ENCODE assay signal across 2 cellular contexts in the genomic region with DNA sequence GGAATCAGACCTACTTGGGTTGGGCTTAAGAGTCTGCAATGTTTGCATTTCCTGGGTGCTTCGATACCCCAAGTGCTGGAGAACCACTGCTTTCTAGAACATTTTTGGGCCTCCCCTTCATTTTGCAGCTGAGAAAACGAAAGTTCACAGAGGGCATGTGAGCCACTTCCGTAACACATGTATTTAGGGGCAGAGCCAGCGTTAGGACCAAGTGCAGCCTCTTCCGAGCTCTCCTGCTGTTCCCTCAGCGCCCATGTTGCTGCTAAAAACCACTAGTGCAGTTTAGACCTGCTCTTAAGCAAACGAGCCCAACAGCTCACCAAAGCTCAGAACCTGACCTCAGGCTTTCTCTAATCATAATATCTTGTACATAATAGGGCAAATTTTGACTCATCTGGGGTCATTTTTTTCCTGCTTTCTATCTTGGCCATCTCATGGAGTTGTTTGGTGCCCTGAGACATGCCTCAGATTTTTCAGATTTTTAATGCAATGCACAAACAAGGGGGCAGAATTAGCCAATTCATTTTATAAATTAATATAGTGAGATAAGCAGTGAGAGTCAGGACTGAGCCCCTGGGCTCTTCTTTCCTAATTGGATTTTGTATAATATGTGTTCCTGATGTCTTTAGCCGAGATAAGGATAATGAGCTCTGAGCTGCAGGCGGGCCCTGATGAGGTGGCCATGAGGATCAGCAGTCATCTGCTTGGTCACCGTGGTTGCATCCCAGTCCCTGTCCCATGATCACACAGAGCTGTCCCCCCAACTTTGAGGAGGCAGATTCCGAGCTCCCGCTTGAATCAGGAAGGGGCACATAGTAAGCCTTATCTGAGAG.
A peak's percentile ranks its signal among the peaks of the same experiment; 100 is the strongest.
TF ChIP-seq lines count a peak whose summit lies in the region.

No MANE protein-coding gene starts in this region.

TF ChIP-seq in K562, 482 proteins besides CTCF, POLR2A, EP300 and RAD21:
- TF ChIP-seq TAF15 (IDR thresholded peaks at IDR 0.05; ENCODE audit: low read depth, low read length): no peak
- TF ChIP-seq CSDE1 (IDR thresholded peaks at IDR 0.05): no peak
- TF ChIP-seq RCOR1 (IDR thresholded peaks at IDR 0.05; ENCODE audit: borderline replicate concordance in 1 of 2, low read depth in 2 of 2, low read length in 2 of 2): 0 out of 4 replicates have a peak, but pooled peaks of 1 of the 2 experiments have one; percentile 38
- no peak for TF ChIP-seq PHTF2 (CRISPR knock-in tag; IDR thresholded peaks at IDR 0.05)
- no peak for TF ChIP-seq RHOXF2B (CRISPR knock-in tag; conservative IDR thresholded peaks at IDR 0.05)
- TF ChIP-seq ZNF197 (CRISPR knock-in tag; IDR thresholded peaks at IDR 0.05; ENCODE audit: low read depth): no peak
- no peak for TF ChIP-seq TSC22D4 (tag; IDR thresholded peaks at IDR 0.05)
- TF ChIP-seq FOSL1 (tag; conservative IDR thresholded peaks at IDR 0.05): peak; percentile 50; the same call in 1 of the 2 replicates
- TF ChIP-seq GTF3C2 (IDR thresholded peaks at IDR 0.05; ENCODE audit: borderline replicate concordance, extremely low read depth, insufficient read length): no peak
- no peak for TF ChIP-seq DACH1 (IDR thresholded peaks at IDR 0.05; ENCODE audit: partially characterized antibody)
- no peak for TF ChIP-seq SLC30A9 (CRISPR knock-in tag; IDR thresholded peaks at IDR 0.05)
- 0 out of 2 replicates have a peak, but pooled peaks have one; percentile 20 for TF ChIP-seq ETV1 (tag; conservative IDR thresholded peaks at IDR 0.05; ENCODE audit: low read depth)
- TF ChIP-seq NFE2 (IDR thresholded peaks at IDR 0.05; ENCODE audit: low read depth): peak; percentile 46; the same call in 1 of the 2 replicates

TF ChIP-seq in GM12891, 5 proteins besides CTCF, POLR2A, EP300 and RAD21:
- TF ChIP-seq POU2F2 (IDR thresholded peaks at IDR 0.05; ENCODE audit: low read depth, low read length): no peak
- TF ChIP-seq SPI1 (IDR thresholded peaks at IDR 0.05; ENCODE audit: low read depth, low read length): no peak
- TF ChIP-seq POLR2AphosphoS5 (IDR thresholded peaks at IDR 0.05; ENCODE audit: low read depth, low read length): no peak
- TF ChIP-seq PAX5 (IDR thresholded peaks at IDR 0.05; ENCODE audit: insufficient read depth, low read length, severe bottlenecking): no peak
- TF ChIP-seq TAF1 (IDR thresholded peaks at IDR 0.05; ENCODE audit: low read depth, low read length): no peak
